ENCODE assay signal across 8 cellular contexts in the genomic region with DNA sequence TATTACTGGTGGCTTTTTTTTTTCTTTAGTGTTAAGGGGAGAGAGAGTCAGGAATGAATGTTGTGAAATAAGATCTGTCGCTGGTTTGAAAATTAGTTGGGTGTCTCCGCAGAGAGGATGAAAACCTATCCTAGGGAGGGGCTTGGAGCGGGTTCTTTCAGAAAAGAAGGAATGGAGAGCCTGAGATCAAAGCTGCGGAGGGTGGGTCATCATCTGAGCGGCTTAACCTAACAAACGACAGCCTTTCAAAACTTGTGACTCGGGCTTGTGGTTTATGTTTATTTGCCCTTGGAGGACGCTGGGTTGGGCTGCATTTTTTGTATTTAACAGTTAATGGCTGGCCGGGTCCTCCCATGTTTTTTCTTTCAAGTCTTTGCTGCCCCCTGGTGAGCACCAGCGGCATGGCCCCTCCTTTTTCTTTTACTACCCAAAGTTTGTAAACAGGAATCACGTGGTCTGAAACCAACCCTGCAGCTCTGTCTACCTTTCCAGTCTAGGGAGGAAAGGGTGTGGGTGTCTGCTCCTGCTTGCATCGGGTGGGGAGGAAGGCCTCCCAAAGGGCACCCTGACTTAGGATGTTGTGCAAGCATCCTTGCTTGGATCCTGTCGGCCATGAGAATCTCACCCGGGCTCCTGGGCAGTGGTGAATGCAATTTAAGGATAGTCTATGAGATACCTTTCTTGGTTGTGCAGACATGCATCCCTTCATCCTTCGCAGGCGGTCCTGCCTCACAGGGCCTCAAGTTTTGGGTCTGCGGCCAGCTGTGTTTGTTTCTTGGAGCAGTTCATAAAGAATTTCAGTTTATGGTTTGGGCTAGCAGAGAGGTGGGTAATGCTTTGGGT. TPM values are rescaled to one million over a fixed set of nuclear protein-coding genes. Genes with fewer than 3 reads are reported as not detected.
A peak's percentile ranks its signal among the peaks of the same experiment; 100 is the strongest.
DNase-seq lines count a peak whose midpoint lies in the region; ATAC-seq and TF ChIP-seq lines count a peak whose summit lies in the region.

No MANE protein-coding gene starts in this region.

- H3K4me2 ChIP-seq in smooth muscle cell = peak overlapping the region; percentile 92

- peaks cover 20% of the 10 kb centered on the region for H3K36me3 ChIP-seq in smooth muscle cell (ENCODE audit: low read depth)

- no peak overlapping the region for H2AFZ ChIP-seq in smooth muscle cell (ENCODE audit: low read depth)

- 23% methylated on average over 17 of the region's 17 CpGs for WGBS in smooth muscle cell (ENCODE audit: low lambda C conversion rate)

- H3K79me2 ChIP-seq in smooth muscle cell (ENCODE audit: low read depth) = peaks cover 20% of the 10 kb centered on the region

- DNase-seq in COLO829 (ENCODE audit: low spot score) (peak; percentile 96), NCI-H446 (lab: John Stamatoyannopoulos, UW) (peak; percentile 82 to 86), caudate nucleus (lab: John Stamatoyannopoulos, UW) (peak in 59 of 61 donors; percentile 30 to 96 (median 78)), inferior parietal cortex (ENCODE audit: extremely low spot score) (peak; percentile 97), smooth muscle cell (lab: John Stamatoyannopoulos, UW; ENCODE audit: unreplicated experiment) (peak; percentile 63)
- peak; percentile 74 to 86 (median 80) for DNase-seq in activated CD4-positive, CD25-positive, alpha-beta regulatory T cell (lab: John Stamatoyannopoulos, UW)

- H3K27me3 ChIP-seq in smooth muscle cell (ENCODE audit: low read depth) = no peaks in the 10 kb centered on the region

- TF ChIP-seq CTCF in smooth muscle cell (IDR thresholded peaks at IDR 0.05; ENCODE audit: borderline replicate concordance, insufficient read depth, poor library complexity, severe bottlenecking) = peak; percentile 92

- H3K9ac ChIP-seq in smooth muscle cell (ENCODE audit: low read depth) = peak overlapping the region; percentile 89

- H3K9me3 ChIP-seq in smooth muscle cell (replicated peaks; ENCODE audit: low read depth) = no peaks in the 10 kb centered on the region

- H3K27ac ChIP-seq in caudate nucleus (ENCODE audit: low read depth, low read length) = peak overlapping the region; percentile 94
- peak overlapping the region; percentile 91 for H3K27ac ChIP-seq in smooth muscle cell (ENCODE audit: low read depth)

- peak overlapping the region; percentile 97 for H3K4me3 ChIP-seq in smooth muscle cell

- ATAC-seq in HG02943 (IDR thresholded peaks at IDR 0.05; ENCODE audit: low read depth, unreplicated experiment) (peak; percentile 32), GM21723 (IDR thresholded peaks at IDR 0.05; ENCODE audit: unreplicated experiment) (no peak)

- H3F3A ChIP-seq in smooth muscle cell (ENCODE audit: low read depth) = peaks cover 16% of the 10 kb centered on the region

- H4K20me1 ChIP-seq in smooth muscle cell (ENCODE audit: low read depth) = peaks cover 45% of the 10 kb centered on the region

- peaks cover 12% of the 10 kb centered on the region for H3K4me1 ChIP-seq in smooth muscle cell (ENCODE audit: low read depth)

RNA-seq across cellular contexts. Expression of a gene that starts 2.2 kb away (rescaled TPM):
- total RNA-seq in smooth muscle cell = 29.3 and 29.5 TPM in 2 replicates
- polyA plus RNA-seq in smooth muscle cell = 35.7 and 41.9 TPM in 2 replicates
